Comparison of ENCODE assay signal across 29 cellular contexts in the genomic region with DNA sequence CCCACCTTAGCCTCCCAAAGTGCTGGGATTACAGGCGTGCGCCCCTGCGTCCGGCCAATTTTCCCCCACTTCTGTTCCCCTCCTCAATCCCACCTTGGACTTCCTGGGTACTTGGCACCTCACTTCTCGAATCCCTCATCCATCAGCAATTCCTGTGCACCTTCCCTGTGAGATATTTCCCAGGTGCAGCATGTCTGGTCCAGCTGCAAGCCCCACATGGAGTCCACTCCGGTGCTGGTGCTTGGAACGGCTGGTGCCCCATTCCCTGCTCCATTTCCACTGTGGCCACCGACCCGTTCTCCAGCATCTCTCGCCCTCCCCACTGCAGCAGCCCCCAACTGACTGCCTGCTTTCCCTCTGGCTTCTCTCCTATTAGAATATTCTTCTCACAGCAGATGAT.
"Had no signal": no experiment of that assay in that cellular context is flagged by ENCODE, and none has a peak within 500 bp of the region (broad histone marks: within the 10 kb centered on the region; RNA-seq: fewer than 3 reads in every experiment).

No MANE protein-coding gene starts in this region.

- ATAC-seq: activated T-cell treated with anti-CD3 and anti-CD28 coated beads, Interleukin-2, amount 50 U/mL, for 4 hours; body of pancreas; gastrocnemius medialis; lower lobe of right lung; stimulated activated memory B cell treated with anti-CD40 and anti-IgM and Interleukin-4, amounts not matched to agents 10 μg/mL and 1 μg/mL and 100 μg/mL, for 72 hours had no signal

- H3K9me3 Mint-ChIP-seq: activated naive CD4-positive, alpha-beta T cell treated with anti-CD3 and anti-CD28 coated beads, Interleukin-2, amount 50 U/mL, for 24 hours; activated T-cell treated with anti-CD3 and anti-CD28 coated beads, Interleukin-2, amount 50 U/mL, for 4 hours; activated T-helper 2 cell treated with anti-CD3 and anti-CD28 coated beads, Interferon-gamma antibody, Interleukin-2, Interleukin-4, amounts not matched to agents 10 μg/mL and 5 μg/mL and 100 μg/mL, durations not matched to agents 14 hours and 24 hours and 36 hours; neural crest cell had no signal

- H3K4me1 Mint-ChIP-seq: neural crest cell; stimulated activated memory B cell treated with anti-CD40 and anti-IgM and Interleukin-4, amounts not matched to agents 10 μg/mL and 1 μg/mL and 100 μg/mL, for 72 hours had no signal

- H3K27me3 Mint-ChIP-seq: activated naive CD4-positive, alpha-beta T cell treated with anti-CD3 and anti-CD28 coated beads, Interleukin-2, amount 50 U/mL, for 24 hours; naive B cell; stimulated activated memory B cell treated with anti-CD40 and anti-IgM and Interleukin-4, amounts not matched to agents 10 μg/mL and 1 μg/mL and 100 μg/mL, for 72 hours had no signal

- H3K27ac ChIP-seq: body of pancreas, esophagus squamous epithelium, gastrocnemius medialis, lower lobe of right lung, sigmoid colon, stomach, suprapubic skin, tibial nerve, WERI-Rb-1 had no signal

- H3K4me1 ChIP-seq: body of pancreas, gastrocnemius medialis, lower lobe of right lung, sigmoid colon, stomach, tibial nerve had no signal

- DNase-seq: activated CD4-positive, alpha-beta T cell treated with anti-CD3 and anti-CD28 coated beads for 1 hour; activated CD4-positive, alpha-beta T cell treated with anti-CD3 and anti-CD28 coated beads, Interleukin-2, amount 50 U/mL, for 1 hour; activated CD8-positive, alpha-beta memory T cell treated with anti-CD3 and anti-CD28 coated beads, Interleukin-2, amount 50 U/mL, for 48 hours; activated T-cell treated with anti-CD3 and anti-CD28 coated beads, Interleukin-2, amount 50 U/mL, for 4 hours; anterior cingulate cortex; body of pancreas; caudate nucleus; dermis blood vessel endothelial cell; effector CD8-positive, alpha-beta T cell; esophagus squamous epithelium; gastrocnemius medialis; hypothalamus; kidney; lower lobe of right lung; mesendoderm; naive B cell; retina; sigmoid colon; stimulated activated CD4-positive, alpha-beta T cell treated with anti-CD3 and anti-CD28 coated beads, Interleukin-15, amount 100 ng/mL, for 24 hours; stomach; T-helper 1 cell; WERI-Rb-1 had no signal

- H3K4me3 Mint-ChIP-seq: activated naive CD4-positive, alpha-beta T cell treated with anti-CD3 and anti-CD28 coated beads, Interleukin-2, amount 50 U/mL, for 24 hours; activated T-cell treated with anti-CD3 and anti-CD28 coated beads, Interleukin-2, amount 50 U/mL, for 4 hours; naive B cell; neural crest cell; stimulated activated memory B cell treated with anti-CD40 and anti-IgM and Interleukin-4, amounts not matched to agents 10 μg/mL and 1 μg/mL and 100 μg/mL, for 72 hours had no signal

- H3K4me2 ChIP-seq: smooth muscle cell had no signal

- H3K9me3 ChIP-seq: body of pancreas, esophagus squamous epithelium, gastrocnemius medialis, lower lobe of right lung, sigmoid colon, stomach, suprapubic skin, tibial nerve had no signal

- H3K27me3 ChIP-seq: body of pancreas, esophagus squamous epithelium, gastrocnemius medialis, sigmoid colon, stomach, suprapubic skin, tibial nerve had no signal

- H3K27ac Mint-ChIP-seq: activated naive CD4-positive, alpha-beta T cell treated with anti-CD3 and anti-CD28 coated beads, Interleukin-2, amount 50 U/mL, for 24 hours; activated T-helper 2 cell treated with anti-CD3 and anti-CD28 coated beads, Interferon-gamma antibody, Interleukin-2, Interleukin-4, amounts not matched to agents 10 μg/mL and 5 μg/mL and 100 μg/mL, durations not matched to agents 14 hours and 24 hours and 36 hours; stimulated activated memory B cell treated with anti-CD40 and anti-IgM and Interleukin-4, amounts not matched to agents 10 μg/mL and 1 μg/mL and 100 μg/mL, for 72 hours had no signal

- H3K4me3 ChIP-seq: body of pancreas, esophagus squamous epithelium, gastrocnemius medialis, lower lobe of right lung, sigmoid colon, smooth muscle cell, stomach, suprapubic skin, tibial nerve had no signal
